ENCODE assay signal across 12 cellular contexts in the genomic region with DNA sequence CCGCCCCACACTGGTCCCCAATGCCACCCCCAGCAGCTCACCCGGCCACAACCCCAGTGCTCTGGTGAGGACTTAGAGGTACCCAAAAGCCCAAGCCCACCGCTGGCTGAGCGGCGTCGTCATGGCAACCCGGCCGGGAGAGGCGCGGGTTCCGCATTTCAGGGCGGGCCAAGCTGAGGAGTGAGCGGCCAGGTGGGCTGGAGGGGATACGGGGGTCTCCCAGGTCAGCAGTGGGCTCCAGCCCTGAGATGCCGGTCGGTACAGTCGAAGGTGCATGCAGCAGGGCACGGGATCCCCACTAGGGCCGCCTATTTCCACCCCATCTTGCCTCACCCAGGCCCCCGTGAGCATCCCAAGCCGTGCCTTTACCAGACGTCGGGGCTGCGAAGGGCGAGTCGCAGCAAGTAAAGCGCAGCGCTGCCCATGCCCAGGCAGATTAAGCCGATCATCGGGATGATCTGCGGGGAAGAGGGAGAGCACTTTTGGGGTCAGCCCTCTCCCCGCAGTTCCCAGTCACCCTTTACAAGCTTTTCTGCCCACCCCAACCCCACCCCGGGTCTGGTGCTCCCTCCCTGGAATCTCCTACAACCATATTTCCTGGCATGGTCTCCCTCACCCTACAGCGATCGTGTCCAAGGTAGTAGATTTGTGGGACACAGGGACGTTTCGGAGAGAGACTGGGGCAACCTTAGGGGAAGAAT. TPM values are rescaled to one million over a fixed set of nuclear protein-coding genes. Genes with fewer than 3 reads are reported as not detected.
DNase-seq lines count a peak whose midpoint lies in the region; ATAC-seq, FAIRE-seq and TF ChIP-seq lines count a peak whose summit lies in the region.
"Had no signal": no experiment of that assay in that cellular context is flagged by ENCODE, and none has a peak within 500 bp of the region (broad histone marks: within the 10 kb centered on the region; RNA-seq: fewer than 3 reads in every experiment).

No MANE protein-coding gene starts in this region.

- TF ChIP-seq POLR2A in GM12892 (IDR thresholded peaks at IDR 0.05; ENCODE audit: low read depth, low read length) (peak; percentile 27; the same call in 1 of the 2 replicates), esophagus muscularis mucosa (IDR thresholded peaks at IDR 0.05; ENCODE audit: low read depth) (no peak)

- H3K27me3 Mint-ChIP-seq in osteocyte (ENCODE audit: unreplicated experiment): peaks cover 2% of the 10 kb centered on the region

- H3K27ac Mint-ChIP-seq in osteocyte (ENCODE audit: unreplicated experiment): peak overlapping the region; percentile 98
- H3K27ac Mint-ChIP-seq: stimulated activated naive CD8-positive, alpha-beta T cell treated with anti-CD3 and anti-CD28 coated beads, Interleukin-15, Interleukin-2, amounts not matched to agents 100 ng/mL and 50 ng/mL, for 24 hours had no signal

- DNase-seq in GM12892 (ENCODE audit: insufficient read length): no peak
- DNase-seq in NAMALWA (ENCODE audit: low spot score): peak; percentile 45
- no peak for DNase-seq in esophagus muscularis mucosa (ENCODE audit: extremely low spot score)
- DNase-seq in osteocyte (ENCODE audit: extremely low spot score, unreplicated experiment): no peak
- DNase-seq in activated CD4-positive, alpha-beta T cell treated with anti-CD3 and anti-CD28 coated beads for 1 hour: no peak
- no peak for DNase-seq in NCI-H446 treated with DMSO at 0.1 percent for 48 hours (lab: John Stamatoyannopoulos, UW)
- DNase-seq: body of pancreas; NCI-H187 treated with DMSO at 0.1 percent for 48 hours; SHP77 treated with DMSO at 0.1 percent for 48 hours; stimulated activated CD4-positive, alpha-beta T cell treated with anti-CD3 and anti-CD28 coated beads, Interleukin-12 subunit alpha, Interleukin-12 subunit beta, amount 100 ng/mL, for 4 hours had no signal

- no peak for FAIRE-seq in GM12892 (lab: Jason Lieb, UNC)

- 25% methylated on average over 15 of the region's 37 CpGs for WGBS in esophagus muscularis mucosa

- peak overlapping the region in 1 of 4 donors; percentile 47 for H3K27ac ChIP-seq in esophagus muscularis mucosa (replicated peaks in 1 of 4)
- H3K27ac ChIP-seq: body of pancreas had no signal

- H3K9me3 ChIP-seq in esophagus muscularis mucosa: no peaks in the 10 kb centered on the region
- H3K9me3 ChIP-seq: body of pancreas had no signal

- peaks cover 12 to 71% (median 33%) of the 10 kb centered on the region in 4 donors for H3K27me3 ChIP-seq in esophagus muscularis mucosa

- TF ChIP-seq EP300 in esophagus muscularis mucosa (IDR thresholded peaks at IDR 0.05): no peak

- H3K4me1 ChIP-seq in esophagus muscularis mucosa: peaks cover 34 to 53% (median 45%) of the 10 kb centered on the region in 4 donors

- H3K4me1 Mint-ChIP-seq in osteocyte (ENCODE audit: unreplicated experiment): peaks cover 82% of the 10 kb centered on the region

- peaks cover 30 to 40% (median 35%) of the 10 kb centered on the region in 4 donors for H3K36me3 ChIP-seq in esophagus muscularis mucosa

- H3K9me3 Mint-ChIP-seq in osteocyte (ENCODE audit: unreplicated experiment): no peaks in the 10 kb centered on the region
- H3K9me3 Mint-ChIP-seq: stimulated activated naive CD8-positive, alpha-beta T cell treated with anti-CD3 and anti-CD28 coated beads, Interleukin-15, Interleukin-2, amounts not matched to agents 100 ng/mL and 50 ng/mL, for 24 hours had no signal

- H3K4me3 ChIP-seq in esophagus muscularis mucosa: peak overlapping the region; percentile 3 to 31 (median 14)
- H3K4me3 ChIP-seq: body of pancreas had no signal

- ATAC-seq in GM18517 (IDR thresholded peaks at IDR 0.05; ENCODE audit: unreplicated experiment): no peak
- ATAC-seq: body of pancreas had no signal

- peak overlapping the region; percentile 71 for H3K4me3 Mint-ChIP-seq in osteocyte (ENCODE audit: unreplicated experiment)
- H3K4me3 Mint-ChIP-seq: stimulated activated naive CD8-positive, alpha-beta T cell treated with anti-CD3 and anti-CD28 coated beads, Interleukin-15, Interleukin-2, amounts not matched to agents 100 ng/mL and 50 ng/mL, for 24 hours had no signal

- peaks cover 16% of the 10 kb centered on the region for H3K36me3 Mint-ChIP-seq in osteocyte (ENCODE audit: unreplicated experiment)

- TF ChIP-seq CTCF in esophagus muscularis mucosa (IDR thresholded peaks at IDR 0.05) (no peak), osteocyte (IDR thresholded peaks at IDR 0.05) (no peak)

- intact Hi-C loops in esophagus muscularis mucosa (cut with DNase I): no loop called here

RNA-seq across cellular contexts. Expression of gene SHMT2, which starts 6.9 kb away (rescaled TPM):
- 151 TPM for polyA plus RNA-seq in GM12892 (2012; ENCODE audit: missing spikeins)
- total RNA-seq in esophagus muscularis mucosa: 10 to 100 TPM; 22.8 to 60.4 (median 34.6) TPM
- 263 and 290 TPM in 2 replicates for total RNA-seq in osteocyte

RNA-seq across cellular contexts. Expression of gene STAC3, which starts 14.6 kb away (rescaled TPM):
- 4.4 TPM for polyA plus RNA-seq in GM12892 (2012; ENCODE audit: missing spikeins)
- 1 to 10 TPM in 2 of 4 donors, under 1 TPM in 2; 0.42 to 1.7 (median 1.2) TPM for total RNA-seq in esophagus muscularis mucosa
- 1.8 and 2.4 TPM in 2 replicates for total RNA-seq in osteocyte

RNA-seq across cellular contexts. Expression of gene NXPH4, which starts 19.8 kb away (rescaled TPM):
- polyA plus RNA-seq in GM12892 (2012; ENCODE audit: missing spikeins): not detected
- total RNA-seq in esophagus muscularis mucosa: not detected
- 62.6 and 63.8 TPM in 2 replicates for total RNA-seq in osteocyte

Comparison
In these comparisons a context has a peak if more than half of its experiments do, and no peak if none do; other contexts are left out.
1. RNA of gene NXPH4, which starts 19.8 kb away (total RNA-seq): 62.6 to 63.8 TPM in osteocyte; not detected in esophagus muscularis mucosa; every median in the first group is over 10 times any median in the second.